9 cellular contexts compared by ENCODE assay signal in the genomic region with DNA sequence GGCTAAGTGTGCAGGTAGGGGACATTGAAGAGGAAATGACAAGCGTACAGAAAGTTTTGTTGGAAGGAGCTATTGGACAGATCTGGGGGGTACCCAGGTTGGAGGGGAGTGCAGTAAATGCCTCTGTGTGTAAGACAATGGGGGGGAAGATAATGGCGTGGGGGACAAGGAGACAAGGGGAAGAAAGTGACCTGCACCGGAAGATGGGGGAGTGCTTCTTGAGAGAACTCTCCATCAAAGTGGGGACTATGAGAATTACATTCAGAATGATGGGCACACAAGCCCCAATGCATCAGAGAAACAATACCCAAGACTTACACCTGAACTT.
DNase-seq lines count a peak whose midpoint lies in the region; ATAC-seq and TF ChIP-seq lines count a peak whose summit lies in the region.
"Had no signal": no experiment of that assay in that cellular context is flagged by ENCODE, and none has a peak within 500 bp of the region (broad histone marks: within the 10 kb centered on the region; RNA-seq: fewer than 3 reads in every experiment).

No MANE protein-coding gene starts in this region.

- no peaks in the 10 kb centered on the region for H3K36me3 Mint-ChIP-seq in activated naive CD4-positive, alpha-beta T cell treated with anti-CD3 and anti-CD28 coated beads, Interleukin-2, amount 10 ng/mL, durations not matched to agents 7 days and 5 days
- H3K36me3 Mint-ChIP-seq in activated naive CD4-positive, alpha-beta T cell treated with anti-CD3 and anti-CD28 coated beads, Interleukin-2, amount 50 U/mL, for 72 hours: peaks cover 11 to 14% of the 10 kb centered on the region in 2 donors
- H3K36me3 Mint-ChIP-seq in memory B cell: no peaks in the 10 kb centered on the region

- no peak for TF ChIP-seq POLR2A in transverse colon (IDR thresholded peaks at IDR 0.05)

- CTCF ChIA-PET in activated naive CD4-positive, alpha-beta T cell treated with anti-CD3 and anti-CD28 coated beads, Interleukin-2, amount 10 ng/mL, durations not matched to agents 7 days and 5 days (lab: Charles Lee): no interaction called here

- peak overlapping the region; percentile 70 for H3K27ac Mint-ChIP-seq in activated naive CD4-positive, alpha-beta T cell treated with anti-CD3 and anti-CD28 coated beads, Interleukin-2, amount 10 ng/mL, durations not matched to agents 7 days and 5 days
- peak overlapping the region; percentile 90 to 96 for H3K27ac Mint-ChIP-seq in activated naive CD4-positive, alpha-beta T cell treated with anti-CD3 and anti-CD28 coated beads, Interleukin-2, amount 50 U/mL, for 72 hours
- H3K27ac Mint-ChIP-seq in memory B cell: peak overlapping the region; percentile 43

- H3K27me3 Mint-ChIP-seq in activated naive CD4-positive, alpha-beta T cell treated with anti-CD3 and anti-CD28 coated beads, Interleukin-2, amount 10 ng/mL, durations not matched to agents 7 days and 5 days: peaks cover 3% of the 10 kb centered on the region
- H3K27me3 Mint-ChIP-seq in memory B cell: no peaks in the 10 kb centered on the region

- intact Hi-C loops in transverse colon (cut with DNase I; ENCODE audit: low total_unique reads): no loop called here

- DNase-seq in activated naive CD4-positive, alpha-beta T cell treated with anti-CD3 and anti-CD28 coated beads, Interleukin-2, amount 10 ng/mL, durations not matched to agents 7 days and 5 days: peak; percentile 26
- no peak for DNase-seq in activated naive CD4-positive, alpha-beta T cell (lab: John Stamatoyannopoulos, UW)
- peak in 1 of 2 donors; percentile 6 for DNase-seq in activated naive CD4-positive, alpha-beta T cell treated with anti-CD3 and anti-CD28 coated beads, Interleukin-2, amount 50 U/mL, for 72 hours (ENCODE audit: low spot score in 2 of 2)
- DNase-seq in memory B cell (ENCODE audit: low spot score in 2 of 2) (no peak), transverse colon (no peak), NCI-H1092 (lab: John Stamatoyannopoulos, UW) (no peak)
- DNase-seq: cortex of kidney had no signal

- in situ Hi-C loops in transverse colon (cut with MboI; ENCODE audit: low pct_ligation_motif_present in 1 of 4, low pct_unique_long_range_greater_than_20kb in 1 of 4, low sequenced_read_pairs in 3 of 4): loop anchor here in 1 of 4 donors (25.0 kb wide), 1 partner anchor 98 kb away; no protein-coding TSS in a partner anchor

- H3K4me1 ChIP-seq in transverse colon: peaks cover 0 to 9% (median 3%) of the 10 kb centered on the region in 4 donors

- peak overlapping the region in 3 of 4 donors; percentile 10 to 32 (median 12) for H3K4me3 ChIP-seq in transverse colon

- no peaks in the 10 kb centered on the region for H3K27me3 ChIP-seq in transverse colon

- H3K9me3 ChIP-seq in transverse colon: no peaks in the 10 kb centered on the region

- ATAC-seq in activated naive CD4-positive, alpha-beta T cell treated with anti-CD3 and anti-CD28 coated beads, Interleukin-2, amount 50 U/mL, for 72 hours: peak in 1 of 2 donors; percentile 49
- ATAC-seq in memory B cell (ENCODE audit: low read depth): peak; percentile 37
- ATAC-seq in GM18519 (IDR thresholded peaks at IDR 0.05; ENCODE audit: low FRiP score, unreplicated experiment): no peak
- ATAC-seq in GM18873 (IDR thresholded peaks at IDR 0.05; ENCODE audit: low FRiP score, unreplicated experiment): no peak

- H3K27ac ChIP-seq in transverse colon: no peak overlapping the region

- WGBS in transverse colon (ENCODE audit: low coverage in 1 of 2), 2 donors: 30 to 50% methylated on average over 1 to 3 of the region's 3 CpGs

- H3K9me3 Mint-ChIP-seq in activated naive CD4-positive, alpha-beta T cell treated with anti-CD3 and anti-CD28 coated beads, Interleukin-2, amount 10 ng/mL, durations not matched to agents 7 days and 5 days: no peaks in the 10 kb centered on the region
- peaks cover 8 to 14% of the 10 kb centered on the region in 2 donors for H3K9me3 Mint-ChIP-seq in activated naive CD4-positive, alpha-beta T cell treated with anti-CD3 and anti-CD28 coated beads, Interleukin-2, amount 50 U/mL, for 72 hours
- H3K9me3 Mint-ChIP-seq in memory B cell: no peaks in the 10 kb centered on the region

- H3K36me3 ChIP-seq in transverse colon: no peaks in the 10 kb centered on the region

- TF ChIP-seq EP300 in transverse colon (IDR thresholded peaks at IDR 0.05; ENCODE audit: low read depth): no peak

- peak overlapping the region; percentile 55 for H3K4me3 Mint-ChIP-seq in activated naive CD4-positive, alpha-beta T cell treated with anti-CD3 and anti-CD28 coated beads, Interleukin-2, amount 10 ng/mL, durations not matched to agents 7 days and 5 days
- H3K4me3 Mint-ChIP-seq in memory B cell: peak overlapping the region; percentile 64

- TF ChIP-seq CTCF in transverse colon (IDR thresholded peaks at IDR 0.05): no peak

- H3K4me1 Mint-ChIP-seq in activated naive CD4-positive, alpha-beta T cell treated with anti-CD3 and anti-CD28 coated beads, Interleukin-2, amount 10 ng/mL, durations not matched to agents 7 days and 5 days: peaks cover 15% of the 10 kb centered on the region
- peaks cover 13% of the 10 kb centered on the region for H3K4me1 Mint-ChIP-seq in memory B cell

Comparison
In these comparisons a context has a peak if more than half of its experiments do, and no peak if none do; other contexts are left out.
1. H3K27ac Mint-ChIP-seq: peak in every context shown above with its lines; median percentile 93 in activated naive CD4-positive, alpha-beta T cell treated with anti-CD3 and anti-CD28 coated beads, Interleukin-2, amount 50 U/mL, for 72 hours; 70 in activated naive CD4-positive, alpha-beta T cell treated with anti-CD3 and anti-CD28 coated beads, Interleukin-2, amount 10 ng/mL, durations not matched to agents 7 days and 5 days; 43 in memory B cell.